22 cellular contexts compared by ENCODE assay signal in the genomic region with DNA sequence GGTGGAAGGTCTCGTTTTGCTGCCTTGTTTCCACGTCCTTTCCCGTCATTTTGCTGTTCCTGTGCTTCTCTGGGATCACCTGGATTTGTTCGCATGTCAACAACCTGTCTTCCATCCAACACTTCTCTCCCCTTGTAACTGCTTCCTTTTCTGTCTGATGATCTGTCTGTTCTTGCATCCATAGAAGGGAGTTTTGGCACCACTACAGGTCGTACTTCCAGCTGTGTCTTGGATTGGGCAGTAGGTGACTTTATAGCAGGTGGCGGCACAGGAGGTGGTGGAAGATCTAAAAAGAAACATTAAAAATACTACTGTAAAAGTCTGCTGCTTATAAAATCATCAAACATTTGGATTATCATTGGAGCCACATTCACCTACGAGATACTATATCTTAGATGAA.
"Had no signal": no experiment of that assay in that cellular context is flagged by ENCODE, and none has a peak within 500 bp of the region (broad histone marks: within the 10 kb centered on the region; RNA-seq: fewer than 3 reads in every experiment).

No MANE protein-coding gene starts in this region.

- ATAC-seq: effector memory CD8-positive, alpha-beta T cell; esophagus mucosa; foreskin keratinocyte; gastrocnemius medialis; gastroesophageal sphincter; heart left ventricle; heart right ventricle had no signal

- DNase-seq: colonic mucosa; cortex of kidney; dermis blood vessel endothelial cell; effector CD4-positive, alpha-beta T cell; effector CD8-positive, alpha-beta T cell; effector memory CD4-positive, alpha-beta T cell; effector memory CD8-positive, alpha-beta T cell; endodermal cell; erythroblast; esophagus squamous epithelium; foreskin fibroblast; foreskin keratinocyte; foreskin melanocyte; gastrocnemius medialis; glutamatergic neuron; head of caudate nucleus; heart left ventricle; heart right ventricle; hippocampal formation had no signal

- H3K27me3 Mint-ChIP-seq: dendritic cell treated with granulocyte-macrophage colony-stimulating factor and Interleukin-4, amounts not matched to agents 40 ng/mL and 50 ng/mL, for 4 days; effector memory CD8-positive, alpha-beta T cell had no signal

- H3K9me3 Mint-ChIP-seq: endodermal cell had no signal

- H3K4me3 Mint-ChIP-seq: dendritic cell treated with granulocyte-macrophage colony-stimulating factor and Interleukin-4, amounts not matched to agents 40 ng/mL and 50 ng/mL, for 4 days; effector memory CD8-positive, alpha-beta T cell; endodermal cell had no signal

- H3K27ac Mint-ChIP-seq: dendritic cell treated with granulocyte-macrophage colony-stimulating factor and Interleukin-4, amounts not matched to agents 40 ng/mL and 50 ng/mL, for 4 days; effector memory CD8-positive, alpha-beta T cell; endodermal cell had no signal
